In genomic region chrX:104168127-104168526, GRCh38 we compare ENCODE assay signal across 9 cellular contexts. TPM values are rescaled to one million over a fixed set of nuclear protein-coding genes. Genes with fewer than 3 reads are reported as not detected.
A peak's percentile ranks its signal among the peaks of the same experiment; 100 is the strongest.
DNase-seq lines count a peak whose midpoint lies in the region; ATAC-seq and TF ChIP-seq lines count a peak whose summit lies in the region.
"Had no signal": no experiment of that assay in that cellular context is flagged by ENCODE, and none has a peak within 500 bp of the region (broad histone marks: within the 10 kb centered on the region; RNA-seq: fewer than 3 reads in every experiment).

No MANE protein-coding gene starts in this region.

- DNase-seq in activated naive CD4-positive, alpha-beta T cell treated with anti-CD3 and anti-CD28 coated beads for 36 hours = no peak
- no peak for DNase-seq in activated naive CD4-positive, alpha-beta T cell treated with anti-CD3 and anti-CD28 coated beads, Interleukin-2, amount 50 U/mL, for 72 hours (ENCODE audit: low spot score in 2 of 2)
- DNase-seq in WTC11 (ENCODE audit: low spot score) (no peak), glutamatergic neuron (no peak), GM19238 (ENCODE audit: insufficient read length, low spot score) (no peak), GM20000 (ENCODE audit: low spot score) (no peak)
- no peak for DNase-seq in stimulated activated naive CD8-positive, alpha-beta T cell treated with anti-CD3 and anti-CD28 coated beads, Interleukin-15, amount 100 ng/mL, for 72 hours
- DNase-seq: Kasumi-1 had no signal

- no peak for ATAC-seq in activated naive CD4-positive, alpha-beta T cell treated with anti-CD3 and anti-CD28 coated beads, Interleukin-2, amount 50 U/mL, for 72 hours
- ATAC-seq in WTC11 (no peak), HG03439 (IDR thresholded peaks at IDR 0.05; ENCODE audit: unreplicated experiment) (no peak)
- ATAC-seq in stimulated activated naive CD8-positive, alpha-beta T cell treated with anti-CD3 and anti-CD28 coated beads, Interleukin-15, amount 100 ng/mL, for 72 hours = no peak

- H3K9me3 Mint-ChIP-seq in activated naive CD4-positive, alpha-beta T cell treated with anti-CD3 and anti-CD28 coated beads for 36 hours = no peaks in the 10 kb centered on the region
- H3K9me3 Mint-ChIP-seq in activated naive CD4-positive, alpha-beta T cell treated with anti-CD3 and anti-CD28 coated beads, Interleukin-2, amount 50 U/mL, for 72 hours = no peaks in the 10 kb centered on the region
- H3K9me3 Mint-ChIP-seq in WTC11 (no peaks in the 10 kb centered on the region), glutamatergic neuron (ENCODE audit: unreplicated experiment) (peaks cover 2% of the 10 kb centered on the region)
- no peaks in the 10 kb centered on the region for H3K9me3 Mint-ChIP-seq in stimulated activated naive CD8-positive, alpha-beta T cell treated with anti-CD3 and anti-CD28 coated beads, Interleukin-15, amount 100 ng/mL, for 72 hours

- H3K4me3 Mint-ChIP-seq in activated naive CD4-positive, alpha-beta T cell treated with anti-CD3 and anti-CD28 coated beads for 36 hours = peak overlapping the region; percentile 72
- H3K4me3 Mint-ChIP-seq in WTC11 = peak overlapping the region; percentile 75
- H3K4me3 Mint-ChIP-seq in glutamatergic neuron (ENCODE audit: unreplicated experiment) = peak overlapping the region; percentile 79
- H3K4me3 Mint-ChIP-seq in stimulated activated naive CD8-positive, alpha-beta T cell treated with anti-CD3 and anti-CD28 coated beads, Interleukin-15, amount 100 ng/mL, for 72 hours = peak overlapping the region; percentile 81 to 82

- H3K27me3 Mint-ChIP-seq in activated naive CD4-positive, alpha-beta T cell treated with anti-CD3 and anti-CD28 coated beads for 36 hours (ENCODE audit: low read depth) = no peaks in the 10 kb centered on the region
- H3K27me3 Mint-ChIP-seq in WTC11 (ENCODE audit: low read depth) (no peaks in the 10 kb centered on the region), glutamatergic neuron (ENCODE audit: unreplicated experiment) (no peaks in the 10 kb centered on the region)
- H3K27me3 Mint-ChIP-seq in stimulated activated naive CD8-positive, alpha-beta T cell treated with anti-CD3 and anti-CD28 coated beads, Interleukin-15, amount 100 ng/mL, for 72 hours = no peaks in the 10 kb centered on the region

- peaks cover 3% of the 10 kb centered on the region for H3K36me3 Mint-ChIP-seq in activated naive CD4-positive, alpha-beta T cell treated with anti-CD3 and anti-CD28 coated beads for 36 hours (ENCODE audit: low read depth)
- peaks cover 0 to 4% of the 10 kb centered on the region in 2 donors for H3K36me3 Mint-ChIP-seq in activated naive CD4-positive, alpha-beta T cell treated with anti-CD3 and anti-CD28 coated beads, Interleukin-2, amount 50 U/mL, for 72 hours
- H3K36me3 Mint-ChIP-seq in WTC11 (no peaks in the 10 kb centered on the region), glutamatergic neuron (ENCODE audit: unreplicated experiment) (no peaks in the 10 kb centered on the region)

- CTCF ChIA-PET in activated naive CD4-positive, alpha-beta T cell treated with anti-CD3 and anti-CD28 coated beads for 36 hours (lab: Charles Lee) = interaction anchor here (3.1 kb wide), 1 partner anchor 11 kb away, joined by 9 read pairs; the partner anchor contains the start of gene SLC25A53
- CTCF ChIA-PET in WTC11 (lab: Charles Lee) = no interaction called here

- intact Hi-C loops in activated naive CD4-positive, alpha-beta T cell treated with anti-CD3 and anti-CD28 coated beads for 36 hours (cut with micrococcal nuclease) = no loop called here

- H3K27ac Mint-ChIP-seq in activated naive CD4-positive, alpha-beta T cell treated with anti-CD3 and anti-CD28 coated beads for 36 hours = no peak overlapping the region
- H3K27ac Mint-ChIP-seq in activated naive CD4-positive, alpha-beta T cell treated with anti-CD3 and anti-CD28 coated beads, Interleukin-2, amount 50 U/mL, for 72 hours = no peak overlapping the region
- H3K27ac Mint-ChIP-seq in WTC11 = no peak overlapping the region
- H3K27ac Mint-ChIP-seq in glutamatergic neuron (ENCODE audit: unreplicated experiment) = no peak overlapping the region
- H3K27ac Mint-ChIP-seq in stimulated activated naive CD8-positive, alpha-beta T cell treated with anti-CD3 and anti-CD28 coated beads, Interleukin-15, amount 100 ng/mL, for 72 hours = peak overlapping the region in 1 of 2 donors; percentile 33

- TF ChIP-seq CTCF in WTC11 (IDR thresholded peaks at IDR 0.05) = no peak
- TF ChIP-seq CTCF in glutamatergic neuron (IDR thresholded peaks at IDR 0.05; ENCODE audit: partially characterized antibody, unreplicated experiment) = no peak
- no peak for TF ChIP-seq CTCF in GM20000 (IDR thresholded peaks at IDR 0.05; ENCODE audit: extremely low read depth, missing control alignments)

- H3K4me1 Mint-ChIP-seq in activated naive CD4-positive, alpha-beta T cell treated with anti-CD3 and anti-CD28 coated beads for 36 hours (ENCODE audit: low read depth) = peaks cover 31% of the 10 kb centered on the region
- H3K4me1 Mint-ChIP-seq in WTC11 = peaks cover 18% of the 10 kb centered on the region
- H3K4me1 Mint-ChIP-seq in glutamatergic neuron (ENCODE audit: low read depth, unreplicated experiment) = peaks cover 6% of the 10 kb centered on the region
- peaks cover 39% of the 10 kb centered on the region for H3K4me1 Mint-ChIP-seq in stimulated activated naive CD8-positive, alpha-beta T cell treated with anti-CD3 and anti-CD28 coated beads, Interleukin-15, amount 100 ng/mL, for 72 hours

- POLR2A ChIA-PET in WTC11 (lab: Charles Lee) = interaction anchor here (0.7 kb wide), 1 partner anchor 11 kb away, joined by 3 read pairs; the partner anchor contains the start of gene SLC25A53

TF ChIP-seq in WTC11, 78 proteins besides CTCF, POLR2A, EP300 and RAD21 (continues in another document):
- TF ChIP-seq ATF1 (CRISPR knock-in tag; IDR thresholded peaks at IDR 0.05) = no peak
- no peak for TF ChIP-seq TEAD1 (CRISPR knock-in tag; IDR thresholded peaks at IDR 0.05)
- TF ChIP-seq HMGA2 (CRISPR knock-in tag; IDR thresholded peaks at IDR 0.05) = no peak
- TF ChIP-seq ZSCAN18 (CRISPR knock-in tag; IDR thresholded peaks at IDR 0.05) = no peak
- no peak for TF ChIP-seq NR3C1 (CRISPR knock-in tag; conservative IDR thresholded peaks at IDR 0.05; ENCODE audit: low read depth)
- TF ChIP-seq ZNF281 (CRISPR knock-in tag; IDR thresholded peaks at IDR 0.05) = no peak
- no peak for TF ChIP-seq GRHL2 (CRISPR knock-in tag; IDR thresholded peaks at IDR 0.05; ENCODE audit: insufficient replicate concordance, severe bottlenecking)

RNA-seq across cellular contexts. Expression of gene FAM199X, which starts 1.9 kb away (rescaled TPM):
- 1 to 10 TPM; 6.0 to 6.1 TPM for total RNA-seq in activated naive CD4-positive, alpha-beta T cell treated with anti-CD3 and anti-CD28 coated beads for 36 hours
- total RNA-seq in activated naive CD4-positive, alpha-beta T cell treated with anti-CD3 and anti-CD28 coated beads, Interleukin-2, amount 50 U/mL, for 72 hours = 10 to 100 TPM in 1 of 2 donors, 1 to 10 TPM in 1; 7.3 to 10.6 TPM
- total RNA-seq in WTC11 (2021) = 13.2 to 14.5 TPM (median 13.5 TPM) in 3 replicates
- 14.9 TPM for total RNA-seq in glutamatergic neuron (ENCODE audit: unreplicated experiment)

RNA-seq across cellular contexts. Expression of gene SLC25A53, which starts 11.3 kb away (rescaled TPM):
- total RNA-seq in activated naive CD4-positive, alpha-beta T cell treated with anti-CD3 and anti-CD28 coated beads for 36 hours = 1 to 10 TPM; 4.6 to 5.0 TPM
- 1 to 10 TPM; 4.2 to 8.1 TPM for total RNA-seq in activated naive CD4-positive, alpha-beta T cell treated with anti-CD3 and anti-CD28 coated beads, Interleukin-2, amount 50 U/mL, for 72 hours
- total RNA-seq in WTC11 (2021) = 1.8 to 2.9 TPM (median 2.8 TPM) in 3 replicates
- total RNA-seq in glutamatergic neuron (ENCODE audit: unreplicated experiment) = 5.7 TPM

RNA-seq across cellular contexts. Expression of gene ZCCHC18, which starts 55.8 kb away (rescaled TPM):
- under 1 TPM; 0.12 to 0.17 TPM for total RNA-seq in activated naive CD4-positive, alpha-beta T cell treated with anti-CD3 and anti-CD28 coated beads for 36 hours
- total RNA-seq in activated naive CD4-positive, alpha-beta T cell treated with anti-CD3 and anti-CD28 coated beads, Interleukin-2, amount 50 U/mL, for 72 hours = 1 to 10 TPM in 1 of 2 donors, under 1 TPM in 1; 0.18 to 1.9 TPM
- total RNA-seq in WTC11 (2021) (2.3 to 2.6 TPM (median 2.4 TPM) in 3 replicates), glutamatergic neuron (ENCODE audit: unreplicated experiment) (12.1 TPM)
